19 cellular contexts compared by ENCODE assay signal in the genomic region with DNA sequence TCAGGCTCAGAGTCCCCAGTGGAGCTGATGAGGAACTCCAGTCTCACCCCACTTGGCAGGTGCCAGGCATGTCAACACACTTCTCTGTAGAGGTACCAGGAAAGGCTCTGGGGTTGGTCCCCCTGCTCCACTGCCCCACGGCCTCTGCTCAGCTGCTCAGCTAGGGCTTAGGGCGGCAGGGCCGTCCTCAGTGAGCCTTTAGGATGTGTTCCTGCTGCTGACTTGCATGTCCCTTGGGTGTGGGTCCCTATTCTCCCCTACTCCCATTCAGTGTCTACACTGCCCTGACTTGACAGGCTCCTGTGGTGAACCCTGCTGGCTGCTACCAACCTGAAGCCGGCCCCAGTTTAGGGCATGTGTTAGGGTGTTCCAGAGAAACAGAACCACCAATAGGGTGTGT.
"Had no signal": no experiment of that assay in that cellular context is flagged by ENCODE, and none has a peak within 500 bp of the region (broad histone marks: within the 10 kb centered on the region; RNA-seq: fewer than 3 reads in every experiment).

No MANE protein-coding gene starts in this region.

- H3K36me3 Mint-ChIP-seq: naive B cell had no signal

- H3K9me3 ChIP-seq: heart left ventricle, neutrophil, right atrium auricular region, tibial artery, upper lobe of left lung, uterus had no signal

- H3K27ac Mint-ChIP-seq: naive B cell, nephron progenitor cell had no signal

- FAIRE-seq: endometrium, frontal cortex, small intestine had no signal

- H3K9me3 Mint-ChIP-seq: naive B cell, nephron progenitor cell had no signal

- H3K36me3 ChIP-seq: heart left ventricle, neutrophil, right atrium auricular region, tibial artery, upper lobe of left lung, uterus had no signal

- H3K4me3 Mint-ChIP-seq: naive B cell, nephron progenitor cell had no signal

- H3K4me1 Mint-ChIP-seq: naive B cell, nephron progenitor cell had no signal

- H3K4me3 ChIP-seq: heart left ventricle, right atrium auricular region, tibial artery, upper lobe of left lung, uterus had no signal

- H3K27ac ChIP-seq: heart left ventricle, neutrophil, right atrium auricular region, tibial artery, upper lobe of left lung, uterus had no signal

- H3K27me3 ChIP-seq: uterus had no signal

- DNase-seq: effector memory CD4-positive, alpha-beta T cell; hippocampal formation; left colon; left ventricle myocardium superior; mesendoderm; naive B cell; nephron progenitor cell; small intestine; stimulated activated CD4-positive, alpha-beta T cell treated with anti-CD3 and anti-CD28 coated beads, Interleukin-2, amount 100 ng/mL, for 48 hours; stimulated activated naive CD4-positive, alpha-beta T cell treated with Interleukin-2 at 50 U/mL for 16 hours; tibial artery; upper lobe of left lung; uterus had no signal

- H3K4me1 ChIP-seq: heart left ventricle, right atrium auricular region, tibial artery, upper lobe of left lung, uterus had no signal

- ATAC-seq: esophagus mucosa, heart left ventricle, left colon, left ventricle myocardium superior had no signal
